ENCODE assay signal across 1 cellular context in the genomic region with DNA sequence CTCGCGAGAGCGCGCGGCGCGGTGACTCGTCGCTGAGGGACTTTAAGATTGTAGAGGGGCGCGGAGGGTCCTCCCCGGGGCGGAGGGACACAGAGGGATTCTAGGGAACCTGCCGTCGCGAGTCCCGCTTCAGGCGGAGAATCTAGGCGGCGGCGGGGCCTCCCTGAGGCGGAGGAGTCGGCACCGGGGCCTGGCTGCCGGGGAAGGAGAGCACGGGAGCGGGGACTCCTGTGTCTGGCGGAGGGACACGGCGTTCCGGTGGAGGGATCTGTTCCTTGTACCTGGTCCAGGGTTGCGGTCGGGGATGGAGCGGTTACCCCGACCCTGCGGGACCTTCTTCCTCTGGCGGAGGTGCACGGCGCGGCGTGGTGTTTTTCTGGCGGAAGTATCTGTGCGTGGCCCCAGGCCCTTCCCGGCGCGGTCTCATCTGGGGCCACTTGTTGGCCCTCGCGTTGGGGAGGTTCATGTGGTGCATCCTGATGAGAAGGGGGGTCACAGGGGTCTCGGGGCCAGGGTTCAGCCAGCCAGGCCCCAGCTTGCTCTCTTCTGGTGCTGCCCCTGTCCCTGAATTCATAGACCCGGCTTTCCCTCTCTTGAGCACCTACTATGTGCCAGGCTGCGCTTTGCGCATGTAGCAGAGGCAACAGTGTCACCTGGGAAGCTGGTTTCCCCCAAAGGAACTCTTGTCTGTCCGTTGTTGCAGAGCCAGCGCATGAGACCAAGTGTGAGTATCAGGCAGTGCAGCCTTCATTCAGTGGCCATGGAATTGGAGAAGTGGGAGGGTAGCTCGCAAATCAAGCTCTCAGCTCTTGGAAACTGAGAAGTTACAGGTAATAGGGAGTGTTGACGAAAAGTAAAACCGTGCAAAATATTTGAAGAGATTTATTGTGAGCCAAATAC.
A peak's percentile ranks its signal among the peaks of the same experiment; 100 is the strongest.
TF ChIP-seq lines count a peak whose summit lies in the region.

No MANE protein-coding gene starts in this region.

TF ChIP-seq in K562, 482 proteins besides CTCF, POLR2A, EP300 and RAD21 (continued from another document and continues in another):
- TF ChIP-seq ZNF311 (CRISPR knock-in tag; IDR thresholded peaks at IDR 0.05): no peak
- no peak for TF ChIP-seq TGIF2 (CRISPR knock-in tag; IDR thresholded peaks at IDR 0.05)
- TF ChIP-seq CC2D1A (IDR thresholded peaks at IDR 0.05): peak; percentile 18; the same call in 1 of the 2 replicates
- TF ChIP-seq, protein P1, sequence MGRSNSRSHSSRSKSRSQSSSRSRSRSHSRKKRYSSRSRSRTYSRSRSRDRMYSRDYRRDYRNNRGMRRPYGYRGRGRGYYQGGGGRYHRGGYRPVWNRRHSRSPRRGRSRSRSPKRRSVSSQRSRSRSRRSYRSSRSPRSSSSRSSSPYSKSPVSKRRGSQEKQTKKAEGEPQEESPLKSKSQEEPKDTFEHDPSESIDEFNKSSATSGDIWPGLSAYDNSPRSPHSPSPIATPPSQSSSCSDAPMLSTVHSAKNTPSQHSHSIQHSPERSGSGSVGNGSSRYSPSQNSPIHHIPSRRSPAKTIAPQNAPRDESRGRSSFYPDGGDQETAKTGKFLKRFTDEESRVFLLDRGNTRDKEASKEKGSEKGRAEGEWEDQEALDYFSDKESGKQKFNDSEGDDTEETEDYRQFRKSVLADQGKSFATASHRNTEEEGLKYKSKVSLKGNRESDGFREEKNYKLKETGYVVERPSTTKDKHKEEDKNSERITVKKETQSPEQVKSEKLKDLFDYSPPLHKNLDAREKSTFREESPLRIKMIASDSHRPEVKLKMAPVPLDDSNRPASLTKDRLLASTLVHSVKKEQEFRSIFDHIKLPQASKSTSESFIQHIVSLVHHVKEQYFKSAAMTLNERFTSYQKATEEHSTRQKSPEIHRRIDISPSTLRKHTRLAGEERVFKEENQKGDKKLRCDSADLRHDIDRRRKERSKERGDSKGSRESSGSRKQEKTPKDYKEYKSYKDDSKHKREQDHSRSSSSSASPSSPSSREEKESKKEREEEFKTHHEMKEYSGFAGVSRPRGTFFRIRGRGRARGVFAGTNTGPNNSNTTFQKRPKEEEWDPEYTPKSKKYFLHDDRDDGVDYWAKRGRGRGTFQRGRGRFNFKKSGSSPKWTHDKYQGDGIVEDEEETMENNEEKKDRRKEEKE (IDR thresholded peaks at IDR 0.05; ENCODE audit: borderline replicate concordance in 1 of 2, control insufficient read depth in 1 of 2, low read depth in 2 of 2, low read length in 1 of 2): 0 out of 4 replicates have a peak, but pooled peaks of 1 of the 2 experiments have one; percentile 26
- peak; percentile 24; the same call in 1 of the 2 replicates for TF ChIP-seq RAD51 (IDR thresholded peaks at IDR 0.05; ENCODE audit: borderline replicate concordance, low read depth)
- peak; percentile 16; the same call in 1 of the 2 replicates for TF ChIP-seq GABPA (tag; conservative IDR thresholded peaks at IDR 0.05; ENCODE audit: low read depth)
- no peak; the same call in 1 of the 2 replicates for TF ChIP-seq NR2C2 (CRISPR knock-in tag; IDR thresholded peaks at IDR 0.05)
- peak; percentile 67 for TF ChIP-seq NR2C2 (tag; IDR thresholded peaks at IDR 0.05)
- no peak for TF ChIP-seq TSC22D4 (tag; IDR thresholded peaks at IDR 0.05)
- 0 out of 2 replicates have a peak, but pooled peaks have one; percentile 26 for TF ChIP-seq MEF2D (tag; conservative IDR thresholded peaks at IDR 0.05; ENCODE audit: low read depth)
- 0 out of 2 replicates have a peak, but pooled peaks have one; percentile 62 for TF ChIP-seq PHF21A (IDR thresholded peaks at IDR 0.05; ENCODE audit: borderline replicate concordance, low read depth)
- TF ChIP-seq, protein P2, sequence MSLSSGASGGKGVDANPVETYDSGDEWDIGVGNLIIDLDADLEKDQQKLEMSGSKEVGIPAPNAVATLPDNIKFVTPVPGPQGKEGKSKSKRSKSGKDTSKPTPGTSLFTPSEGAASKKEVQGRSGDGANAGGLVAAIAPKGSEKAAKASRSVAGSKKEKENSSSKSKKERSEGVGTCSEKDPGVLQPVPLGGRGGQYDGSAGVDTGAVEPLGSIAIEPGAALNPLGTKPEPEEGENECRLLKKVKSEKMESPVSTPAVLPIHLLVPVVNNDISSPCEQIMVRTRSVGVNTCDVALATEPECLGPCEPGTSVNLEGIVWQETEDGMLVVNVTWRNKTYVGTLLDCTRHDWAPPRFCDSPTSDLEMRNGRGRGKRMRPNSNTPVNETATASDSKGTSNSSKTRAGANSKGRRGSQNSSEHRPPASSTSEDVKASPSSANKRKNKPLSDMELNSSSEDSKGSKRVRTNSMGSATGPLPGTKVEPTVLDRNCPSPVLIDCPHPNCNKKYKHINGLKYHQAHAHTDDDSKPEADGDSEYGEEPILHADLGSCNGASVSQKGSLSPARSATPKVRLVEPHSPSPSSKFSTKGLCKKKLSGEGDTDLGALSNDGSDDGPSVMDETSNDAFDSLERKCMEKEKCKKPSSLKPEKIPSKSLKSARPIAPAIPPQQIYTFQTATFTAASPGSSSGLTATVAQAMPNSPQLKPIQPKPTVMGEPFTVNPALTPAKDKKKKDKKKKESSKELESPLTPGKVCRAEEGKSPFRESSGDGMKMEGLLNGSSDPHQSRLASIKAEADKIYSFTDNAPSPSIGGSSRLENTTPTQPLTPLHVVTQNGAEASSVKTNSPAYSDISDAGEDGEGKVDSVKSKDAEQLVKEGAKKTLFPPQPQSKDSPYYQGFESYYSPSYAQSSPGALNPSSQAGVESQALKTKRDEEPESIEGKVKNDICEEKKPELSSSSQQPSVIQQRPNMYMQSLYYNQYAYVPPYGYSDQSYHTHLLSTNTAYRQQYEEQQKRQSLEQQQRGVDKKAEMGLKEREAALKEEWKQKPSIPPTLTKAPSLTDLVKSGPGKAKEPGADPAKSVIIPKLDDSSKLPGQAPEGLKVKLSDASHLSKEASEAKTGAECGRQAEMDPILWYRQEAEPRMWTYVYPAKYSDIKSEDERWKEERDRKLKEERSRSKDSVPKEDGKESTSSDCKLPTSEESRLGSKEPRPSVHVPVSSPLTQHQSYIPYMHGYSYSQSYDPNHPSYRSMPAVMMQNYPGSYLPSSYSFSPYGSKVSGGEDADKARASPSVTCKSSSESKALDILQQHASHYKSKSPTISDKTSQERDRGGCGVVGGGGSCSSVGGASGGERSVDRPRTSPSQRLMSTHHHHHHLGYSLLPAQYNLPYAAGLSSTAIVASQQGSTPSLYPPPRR (CRISPR knock-in tag; IDR thresholded peaks at IDR 0.05; ENCODE audit: borderline replicate concordance): no peak
- TF ChIP-seq, protein P3, sequence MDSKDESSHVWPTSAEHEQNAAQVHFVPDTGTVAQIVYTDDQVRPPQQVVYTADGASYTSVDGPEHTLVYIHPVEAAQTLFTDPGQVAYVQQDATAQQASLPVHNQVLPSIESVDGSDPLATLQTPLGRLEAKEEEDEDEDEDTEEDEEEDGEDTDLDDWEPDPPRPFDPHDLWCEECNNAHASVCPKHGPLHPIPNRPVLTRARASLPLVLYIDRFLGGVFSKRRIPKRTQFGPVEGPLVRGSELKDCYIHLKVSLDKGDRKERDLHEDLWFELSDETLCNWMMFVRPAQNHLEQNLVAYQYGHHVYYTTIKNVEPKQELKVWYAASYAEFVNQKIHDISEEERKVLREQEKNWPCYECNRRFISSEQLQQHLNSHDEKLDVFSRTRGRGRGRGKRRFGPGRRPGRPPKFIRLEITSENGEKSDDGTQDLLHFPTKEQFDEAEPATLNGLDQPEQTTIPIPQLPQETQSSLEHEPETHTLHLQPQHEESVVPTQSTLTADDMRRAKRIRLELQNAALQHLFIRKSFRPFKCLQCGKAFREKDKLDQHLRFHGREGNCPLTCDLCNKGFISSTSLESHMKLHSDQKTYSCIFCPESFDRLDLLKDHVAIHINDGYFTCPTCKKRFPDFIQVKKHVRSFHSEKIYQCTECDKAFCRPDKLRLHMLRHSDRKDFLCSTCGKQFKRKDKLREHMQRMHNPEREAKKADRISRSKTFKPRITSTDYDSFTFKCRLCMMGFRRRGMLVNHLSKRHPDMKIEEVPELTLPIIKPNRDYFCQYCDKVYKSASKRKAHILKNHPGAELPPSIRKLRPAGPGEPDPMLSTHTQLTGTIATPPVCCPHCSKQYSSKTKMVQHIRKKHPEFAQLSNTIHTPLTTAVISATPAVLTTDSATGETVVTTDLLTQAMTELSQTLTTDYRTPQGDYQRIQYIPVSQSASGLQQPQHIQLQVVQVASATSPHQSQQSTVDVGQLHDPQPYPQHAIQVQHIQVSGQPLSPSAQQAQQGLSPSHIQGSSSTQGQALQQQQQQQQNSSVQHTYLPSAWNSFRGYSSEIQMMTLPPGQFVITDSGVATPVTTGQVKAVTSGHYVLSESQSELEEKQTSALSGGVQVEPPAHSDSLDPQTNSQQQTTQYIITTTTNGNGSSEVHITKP (IDR thresholded peaks at IDR 0.05; ENCODE audit: partially characterized antibody): peak; percentile 86
- TF ChIP-seq ZNF707 (CRISPR knock-in tag; conservative IDR thresholded peaks at IDR 0.05): no peak
- no peak for TF ChIP-seq MCM5 (IDR thresholded peaks at IDR 0.05; ENCODE audit: low read depth)
- peak; percentile 97 for TF ChIP-seq PCBP1 (IDR thresholded peaks at IDR 0.05; ENCODE audit: low read depth, low read length, poor library complexity, severe bottlenecking)
- peak; percentile 77; the same call in 1 of the 2 replicates for TF ChIP-seq ZNF830 (CRISPR knock-in tag; IDR thresholded peaks at IDR 0.05)
- no peak for TF ChIP-seq KHSRP (IDR thresholded peaks at IDR 0.05)
- no peak for TF ChIP-seq RBM39 (optimal IDR thresholded peaks at IDR 0.05; ENCODE audit: low read depth, low read length)
- no peak for TF ChIP-seq TCF7 (IDR thresholded peaks at IDR 0.05; ENCODE audit: borderline replicate concordance)
- TF ChIP-seq, protein P4, sequence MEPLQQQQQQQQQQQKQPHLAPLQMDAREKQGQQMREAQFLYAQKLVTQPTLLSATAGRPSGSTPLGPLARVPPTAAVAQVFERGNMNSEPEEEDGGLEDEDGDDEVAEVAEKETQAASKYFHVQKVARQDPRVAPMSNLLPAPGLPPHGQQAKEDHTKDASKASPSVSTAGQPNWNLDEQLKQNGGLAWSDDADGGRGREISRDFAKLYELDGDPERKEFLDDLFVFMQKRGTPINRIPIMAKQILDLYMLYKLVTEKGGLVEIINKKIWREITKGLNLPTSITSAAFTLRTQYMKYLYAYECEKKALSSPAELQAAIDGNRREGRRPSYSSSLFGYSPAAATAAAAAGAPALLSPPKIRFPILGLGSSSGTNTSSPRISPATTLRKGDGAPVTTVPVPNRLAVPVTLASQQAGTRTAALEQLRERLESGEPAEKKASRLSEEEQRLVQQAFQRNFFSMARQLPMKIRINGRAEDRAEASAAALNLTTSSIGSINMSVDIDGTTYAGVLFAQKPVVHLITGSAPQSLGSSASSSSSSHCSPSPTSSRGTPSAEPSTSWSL (CRISPR knock-in tag; IDR thresholded peaks at IDR 0.05; ENCODE audit: borderline replicate concordance): no peak
- no peak for TF ChIP-seq NFXL1 (CRISPR knock-in tag; IDR thresholded peaks at IDR 0.05)
- no peak for TF ChIP-seq ZNF347 (CRISPR knock-in tag; IDR thresholded peaks at IDR 0.05; ENCODE audit: low read depth)
- TF ChIP-seq CEBPG (CRISPR knock-in tag; IDR thresholded peaks at IDR 0.05): no peak
- TF ChIP-seq CEBPG (tag; conservative IDR thresholded peaks at IDR 0.05 in 1 of 2, IDR thresholded peaks at IDR 0.05 in 1 of 2): no peak
- TF ChIP-seq, protein P5, sequence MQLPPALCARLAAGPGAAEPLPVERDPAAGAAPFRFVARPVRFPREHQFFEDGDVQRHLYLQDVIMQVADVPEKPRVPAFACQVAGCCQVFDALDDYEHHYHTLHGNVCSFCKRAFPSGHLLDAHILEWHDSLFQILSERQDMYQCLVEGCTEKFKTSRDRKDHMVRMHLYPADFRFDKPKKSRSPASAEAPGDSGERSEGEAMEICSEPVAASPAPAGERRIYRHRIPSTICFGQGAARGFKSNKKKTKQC (CRISPR knock-in tag; IDR thresholded peaks at IDR 0.05): peak; percentile 41; the same call in 1 of the 2 replicates
- TF ChIP-seq, protein P6, sequence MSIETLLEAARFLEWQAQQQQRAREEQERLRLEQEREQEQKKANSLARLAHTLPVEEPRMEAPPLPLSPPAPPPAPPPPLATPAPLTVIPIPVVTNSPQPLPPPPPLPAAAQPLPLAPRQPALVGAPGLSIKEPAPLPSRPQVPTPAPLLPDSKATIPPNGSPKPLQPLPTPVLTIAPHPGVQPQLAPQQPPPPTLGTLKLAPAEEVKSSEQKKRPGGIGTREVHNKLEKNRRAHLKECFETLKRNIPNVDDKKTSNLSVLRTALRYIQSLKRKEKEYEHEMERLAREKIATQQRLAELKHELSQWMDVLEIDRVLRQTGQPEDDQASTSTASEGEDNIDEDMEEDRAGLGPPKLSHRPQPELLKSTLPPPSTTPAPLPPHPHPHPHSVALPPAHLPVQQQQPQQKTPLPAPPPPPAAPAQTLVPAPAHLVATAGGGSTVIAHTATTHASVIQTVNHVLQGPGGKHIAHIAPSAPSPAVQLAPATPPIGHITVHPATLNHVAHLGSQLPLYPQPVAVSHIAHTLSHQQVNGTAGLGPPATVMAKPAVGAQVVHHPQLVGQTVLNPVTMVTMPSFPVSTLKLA (conservative IDR thresholded peaks at IDR 0.05): peak; percentile 67 to 78
- peak; percentile 98 for TF ChIP-seq ZBTB7A (IDR thresholded peaks at IDR 0.05; ENCODE audit: borderline replicate concordance, control insufficient read depth, low read depth, low read length)
- TF ChIP-seq HOXB6 (CRISPR knock-in tag; IDR thresholded peaks at IDR 0.05; ENCODE audit: borderline replicate concordance): 0 out of 2 replicates have a peak, but pooled peaks have one; percentile 24
- TF ChIP-seq, protein P7, sequence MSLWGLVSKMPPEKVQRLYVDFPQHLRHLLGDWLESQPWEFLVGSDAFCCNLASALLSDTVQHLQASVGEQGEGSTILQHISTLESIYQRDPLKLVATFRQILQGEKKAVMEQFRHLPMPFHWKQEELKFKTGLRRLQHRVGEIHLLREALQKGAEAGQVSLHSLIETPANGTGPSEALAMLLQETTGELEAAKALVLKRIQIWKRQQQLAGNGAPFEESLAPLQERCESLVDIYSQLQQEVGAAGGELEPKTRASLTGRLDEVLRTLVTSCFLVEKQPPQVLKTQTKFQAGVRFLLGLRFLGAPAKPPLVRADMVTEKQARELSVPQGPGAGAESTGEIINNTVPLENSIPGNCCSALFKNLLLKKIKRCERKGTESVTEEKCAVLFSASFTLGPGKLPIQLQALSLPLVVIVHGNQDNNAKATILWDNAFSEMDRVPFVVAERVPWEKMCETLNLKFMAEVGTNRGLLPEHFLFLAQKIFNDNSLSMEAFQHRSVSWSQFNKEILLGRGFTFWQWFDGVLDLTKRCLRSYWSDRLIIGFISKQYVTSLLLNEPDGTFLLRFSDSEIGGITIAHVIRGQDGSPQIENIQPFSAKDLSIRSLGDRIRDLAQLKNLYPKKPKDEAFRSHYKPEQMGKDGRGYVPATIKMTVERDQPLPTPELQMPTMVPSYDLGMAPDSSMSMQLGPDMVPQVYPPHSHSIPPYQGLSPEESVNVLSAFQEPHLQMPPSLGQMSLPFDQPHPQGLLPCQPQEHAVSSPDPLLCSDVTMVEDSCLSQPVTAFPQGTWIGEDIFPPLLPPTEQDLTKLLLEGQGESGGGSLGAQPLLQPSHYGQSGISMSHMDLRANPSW (CRISPR knock-in tag; IDR thresholded peaks at IDR 0.05): 0 out of 2 replicates have a peak, but pooled peaks have one; percentile 31
- peak; percentile 91; the same call in 1 of the 2 replicates for TF ChIP-seq ESRRA (IDR thresholded peaks at IDR 0.05; ENCODE audit: borderline replicate concordance, low read depth)
